Comparison of ENCODE assay signal across 9 cellular contexts in genomic region chr1:159891275-159892157, GRCh38.
DNase-seq lines count a peak whose midpoint lies in the region; ATAC-seq and TF ChIP-seq lines count a peak whose summit lies in the region.
"Had no signal": no experiment of that assay in that cellular context is flagged by ENCODE, and none has a peak within 500 bp of the region (broad histone marks: within the 10 kb centered on the region; RNA-seq: fewer than 3 reads in every experiment).

No MANE protein-coding gene starts in this region.

- H3K9me3 ChIP-seq in WERI-Rb-1 (ENCODE audit: severe bottlenecking), result no peaks in the 10 kb centered on the region
- H3K9me3 ChIP-seq: BLaER1 had no signal

- H3K36me3 ChIP-seq in WERI-Rb-1, result no peaks in the 10 kb centered on the region
- H3K36me3 ChIP-seq: BLaER1 had no signal

- DNase-seq in NK-92 treated with Interleukin-12 subunit alpha and Interleukin-12 subunit beta, amount 100 ng/mL, for 24 hours (lab: John Stamatoyannopoulos, UW), result peak; percentile 78
- DNase-seq in NK-92 (lab: John Stamatoyannopoulos, UW; ENCODE audit: unreplicated experiment), result no peak
- peak; percentile 47 for DNase-seq in NCI-H2171 (lab: John Stamatoyannopoulos, UW)
- peak; percentile 79 for DNase-seq in WERI-Rb-1
- peak; percentile 81 for DNase-seq in brain pericyte (ENCODE audit: low read depth, low spot score)
- peak; percentile 89 for DNase-seq in islet precursor cell
- peak; percentile 41 to 66 (median 50) for DNase-seq in stimulated activated CD4-positive, alpha-beta T cell treated with anti-CD3 and anti-CD28 coated beads, Interleukin-1b, Interleukin-23, amount 100 ng/mL, for 24 hours (ENCODE audit: low read depth in 4 of 4, low spot score in 1 of 4)

- no peak overlapping the region for H3K4me3 ChIP-seq in WERI-Rb-1 (ENCODE audit: low read depth, low read length)
- H3K4me3 ChIP-seq: BLaER1 had no signal

- peaks cover 71% of the 10 kb centered on the region for H3K27me3 ChIP-seq in WERI-Rb-1 (ENCODE audit: insufficient read depth, low read depth, severe bottlenecking)
- H3K27me3 ChIP-seq: BLaER1 had no signal

- no peak overlapping the region for H3K27ac ChIP-seq in WERI-Rb-1
- H3K27ac ChIP-seq: BLaER1 had no signal

- peak; percentile 37 for ATAC-seq in HG03095 (IDR thresholded peaks at IDR 0.05; ENCODE audit: unreplicated experiment)

- TF ChIP-seq CTCF in WERI-Rb-1 (IDR thresholded peaks at IDR 0.05; ENCODE audit: low read depth, low read length), result peak; percentile 98
